Comparison of ENCODE assay signal across 13 cellular contexts in the genomic region with DNA sequence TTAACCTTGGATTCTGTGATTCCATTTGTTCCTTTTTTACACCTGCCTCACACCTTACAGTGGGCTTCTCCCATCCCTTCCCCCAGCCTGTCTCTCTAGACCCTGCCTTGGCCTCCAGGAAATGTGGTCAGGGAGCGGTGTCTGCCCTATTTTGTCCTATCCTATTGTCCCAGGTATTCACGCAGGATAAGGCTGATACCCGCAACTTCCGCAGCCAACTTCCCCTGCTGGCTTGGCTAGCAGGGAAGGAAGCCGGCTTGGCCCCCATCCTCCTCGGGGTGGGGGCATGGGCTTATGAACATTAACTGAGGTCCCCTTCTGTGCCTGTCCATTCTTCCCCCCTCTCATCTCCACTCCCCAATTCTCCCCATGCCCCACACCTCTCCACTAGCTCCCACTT. TPM values are rescaled to one million over a fixed set of nuclear protein-coding genes. Genes with fewer than 3 reads are reported as not detected.
DNase-seq lines count a peak whose midpoint lies in the region; ATAC-seq and TF ChIP-seq lines count a peak whose summit lies in the region.
"Had no signal": no experiment of that assay in that cellular context is flagged by ENCODE, and none has a peak within 500 bp of the region (broad histone marks: within the 10 kb centered on the region; RNA-seq: fewer than 3 reads in every experiment).

No MANE protein-coding gene starts in this region.

- no peak overlapping the region for H3K4me3 Mint-ChIP-seq in osteocyte (ENCODE audit: unreplicated experiment)
- H3K4me3 Mint-ChIP-seq: activated naive CD8-positive, alpha-beta T cell treated with anti-CD3 and anti-CD28 coated beads, Interleukin-2, amount 50 U/mL, for 24 hours; central memory CD8-positive, alpha-beta T cell; mesothelial cell of epicardium had no signal

- H3K36me3 Mint-ChIP-seq in osteocyte (ENCODE audit: unreplicated experiment): no peaks in the 10 kb centered on the region
- H3K36me3 Mint-ChIP-seq: mesothelial cell of epicardium had no signal

- peak; percentile 3 for DNase-seq in 8988T
- peak; percentile 3 for DNase-seq in GM20000 (ENCODE audit: low spot score)
- no peak for DNase-seq in heart right ventricle
- peak; percentile 78 for DNase-seq in osteocyte (ENCODE audit: extremely low spot score, unreplicated experiment)
- no peak for DNase-seq in osteoblast (ENCODE audit: insufficient read length, low spot score, missing footprints)
- no peak for DNase-seq in HEK293T (ENCODE audit: extremely low spot score)
- no peak for DNase-seq in NCI-H1436 (lab: John Stamatoyannopoulos, UW)
- DNase-seq: activated naive CD8-positive, alpha-beta T cell treated with anti-CD3 and anti-CD28 coated beads, Interleukin-2, amount 50 U/mL, for 24 hours; ovary; T-helper 1 cell had no signal

- 66% methylated on average over 6 of the region's 6 CpGs for WGBS in heart right ventricle, 2 donors

- H3K4me1 Mint-ChIP-seq in osteocyte (ENCODE audit: unreplicated experiment): peaks cover 8% of the 10 kb centered on the region
- H3K4me1 Mint-ChIP-seq: central memory CD8-positive, alpha-beta T cell had no signal

- no peaks in the 10 kb centered on the region for H3K9me3 ChIP-seq in heart right ventricle
- H3K9me3 ChIP-seq in osteoblast (ENCODE audit: low read depth, low read length): no peaks in the 10 kb centered on the region
- H3K9me3 ChIP-seq: ovary had no signal

- no peaks in the 10 kb centered on the region for H3K79me2 ChIP-seq in osteoblast (ENCODE audit: insufficient read depth, low read length)

- H3K4me3 ChIP-seq in heart right ventricle: peak overlapping the region in 5 of 10 donors; percentile 15 to 60 (median 22)
- no peak overlapping the region for H3K4me3 ChIP-seq in osteoblast (ENCODE audit: insufficient read depth, low read length)
- H3K4me3 ChIP-seq: ovary had no signal

- peak overlapping the region in 6 of 10 donors; percentile 1 to 79 (median 36) for H3K27ac ChIP-seq in heart right ventricle
- no peak overlapping the region for H3K27ac ChIP-seq in osteoblast (ENCODE audit: low read depth, low read length)
- H3K27ac ChIP-seq: ovary had no signal

- H3K9me3 Mint-ChIP-seq in osteocyte (ENCODE audit: unreplicated experiment): no peaks in the 10 kb centered on the region
- H3K9me3 Mint-ChIP-seq: activated naive CD8-positive, alpha-beta T cell treated with anti-CD3 and anti-CD28 coated beads, Interleukin-2, amount 50 U/mL, for 24 hours; central memory CD8-positive, alpha-beta T cell; mesothelial cell of epicardium had no signal

- no peak for TF ChIP-seq CTCF in GM20000 (IDR thresholded peaks at IDR 0.05; ENCODE audit: extremely low read depth, missing control alignments)
- no peak for TF ChIP-seq CTCF in heart right ventricle (IDR thresholded peaks at IDR 0.05)
- TF ChIP-seq CTCF in osteocyte (IDR thresholded peaks at IDR 0.05): no peak
- TF ChIP-seq CTCF in osteoblast (IDR thresholded peaks at IDR 0.05; ENCODE audit: extremely low read depth, low read depth, low read length): no peak

- H3K27me3 ChIP-seq in heart right ventricle (no peaks in the 10 kb centered on the region), osteoblast (ENCODE audit: insufficient read depth, low read length) (no peaks in the 10 kb centered on the region)
- H3K27me3 ChIP-seq: ovary had no signal

- POLR2A ChIA-PET in HEK293T (lab: Yijun Ruan, JAX): no interaction called here

- H3K27ac Mint-ChIP-seq in osteocyte (ENCODE audit: unreplicated experiment): no peak overlapping the region
- H3K27ac Mint-ChIP-seq: activated naive CD8-positive, alpha-beta T cell treated with anti-CD3 and anti-CD28 coated beads, Interleukin-2, amount 50 U/mL, for 24 hours; mesothelial cell of epicardium had no signal

- H2AFZ ChIP-seq in osteoblast (ENCODE audit: low read length): no peak overlapping the region

- H4K20me1 ChIP-seq in osteoblast (ENCODE audit: insufficient read depth, low read length): no peaks in the 10 kb centered on the region

- intact Hi-C loops in heart right ventricle (cut with DNase I): no loop called here

- CTCF ChIA-PET in HEK293T (lab: Yijun Ruan, JAX): interaction anchor here (0.8 kb wide), 1 partner anchor 17 kb away, joined by 3 read pairs; no protein-coding TSS in a partner anchor

- H3K27me3 Mint-ChIP-seq in osteocyte (ENCODE audit: unreplicated experiment): no peaks in the 10 kb centered on the region

- H3K4me1 ChIP-seq in heart right ventricle: peaks cover 0 to 36% (median 10%) of the 10 kb centered on the region in 9 donors
- peaks cover 8% of the 10 kb centered on the region for H3K4me1 ChIP-seq in osteoblast (ENCODE audit: insufficient read depth, low read length)

- H3K4me2 ChIP-seq in osteoblast (ENCODE audit: insufficient read depth, low read length): no peak overlapping the region

- peaks cover 0 to 34% (median 0%) of the 10 kb centered on the region in 9 donors for H3K36me3 ChIP-seq in heart right ventricle
- H3K36me3 ChIP-seq in osteoblast (ENCODE audit: insufficient read depth, low read length): no peaks in the 10 kb centered on the region
- H3K36me3 ChIP-seq: ovary had no signal

- ATAC-seq in heart right ventricle (peak in 2 of 8 donors; percentile 14 to 47), HG03095 (IDR thresholded peaks at IDR 0.05; ENCODE audit: unreplicated experiment) (no peak)
- ATAC-seq: activated naive CD8-positive, alpha-beta T cell treated with anti-CD3 and anti-CD28 coated beads, Interleukin-2, amount 50 U/mL, for 24 hours had no signal

TF ChIP-seq in HEK293T, 16 proteins besides CTCF, POLR2A, EP300 and RAD21:
- TF ChIP-seq, protein P1, sequence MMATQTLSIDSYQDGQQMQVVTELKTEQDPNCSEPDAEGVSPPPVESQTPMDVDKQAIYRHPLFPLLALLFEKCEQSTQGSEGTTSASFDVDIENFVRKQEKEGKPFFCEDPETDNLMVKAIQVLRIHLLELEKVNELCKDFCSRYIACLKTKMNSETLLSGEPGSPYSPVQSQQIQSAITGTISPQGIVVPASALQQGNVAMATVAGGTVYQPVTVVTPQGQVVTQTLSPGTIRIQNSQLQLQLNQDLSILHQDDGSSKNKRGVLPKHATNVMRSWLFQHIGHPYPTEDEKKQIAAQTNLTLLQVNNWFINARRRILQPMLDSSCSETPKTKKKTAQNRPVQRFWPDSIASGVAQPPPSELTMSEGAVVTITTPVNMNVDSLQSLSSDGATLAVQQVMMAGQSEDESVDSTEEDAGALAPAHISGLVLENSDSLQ (IDR thresholded peaks at IDR 0.05): no peak
- TF ChIP-seq SP1 (IDR thresholded peaks at IDR 0.05): no peak
- TF ChIP-seq NFRKB (IDR thresholded peaks at IDR 0.05): no peak
- TF ChIP-seq BHLHE40 (IDR thresholded peaks at IDR 0.05; ENCODE audit: borderline replicate concordance): no peak
- no peak for TF ChIP-seq FOXK2 (IDR thresholded peaks at IDR 0.05)
- TF ChIP-seq L3MBTL2 (conservative IDR thresholded peaks at IDR 0.05): no peak

RNA-seq across cellular contexts. Expression of gene CSF1R, which starts 3.5 kb away (rescaled TPM):
- 10 to 100 TPM in 7 of 10 donors, 1 to 10 TPM in 3; 6.8 to 83.9 (median 11.2) TPM for total RNA-seq in heart right ventricle
- polyA plus RNA-seq in heart right ventricle: 1 to 10 TPM; 4.8 to 6.4 TPM
- total RNA-seq in osteocyte: 1.1 and 1.2 TPM in 2 replicates
- total RNA-seq in osteoblast: 0.36 and 0.88 TPM in 2 replicates

Comparison
In these comparisons a context has a peak if more than half of its experiments do, and no peak if none do; other contexts are left out.
1. DNase-seq: peak in 8988T (single experiment), GM20000 (single experiment) and osteocyte (single experiment); none in heart right ventricle (0 of 2), osteoblast (single experiment), HEK293T (single experiment) and NCI-H1436 (single experiment).